ENCODE assay signal across 32 cellular contexts in genomic region chrX:102580891-102581290, GRCh38.
"Had no signal": no experiment of that assay in that cellular context is flagged by ENCODE, and none has a peak within 500 bp of the region (broad histone marks: within the 10 kb centered on the region; RNA-seq: fewer than 3 reads in every experiment).

No MANE protein-coding gene starts in this region.

- H3K27me3 Mint-ChIP-seq: dendritic cell treated with granulocyte-macrophage colony-stimulating factor and Interleukin-4, amounts not matched to agents 40 ng/mL and 50 ng/mL, for 4 days had no signal

- H3K27ac Mint-ChIP-seq: dendritic cell treated with granulocyte-macrophage colony-stimulating factor and Interleukin-4, amounts not matched to agents 40 ng/mL and 50 ng/mL, for 4 days; endodermal cell; mesothelial cell of epicardium; naive thymus-derived CD4-positive, alpha-beta T cell; nephron progenitor cell had no signal

- H3K36me3 ChIP-seq: colonic mucosa, gastroesophageal sphincter, heart left ventricle, left lung, prostate gland, right atrium auricular region, stomach, tibial artery, upper lobe of left lung had no signal

- H3K9me3 Mint-ChIP-seq: dendritic cell treated with granulocyte-macrophage colony-stimulating factor and Interleukin-4, amounts not matched to agents 40 ng/mL and 50 ng/mL, for 4 days had no signal

- H3K27ac ChIP-seq: colonic mucosa, epithelial cell of prostate, foreskin keratinocyte, gastroesophageal sphincter, heart left ventricle, left lung, prostate gland, right atrium auricular region, stomach, testis, tibial artery, upper lobe of left lung had no signal

- H3K4me3 ChIP-seq: colonic mucosa, gastroesophageal sphincter, heart left ventricle, left lung, prostate gland, right atrium auricular region, smooth muscle cell, stomach, testis, tibial artery, upper lobe of left lung had no signal

- H3K4me3 Mint-ChIP-seq: dendritic cell treated with granulocyte-macrophage colony-stimulating factor and Interleukin-4, amounts not matched to agents 40 ng/mL and 50 ng/mL, for 4 days; endodermal cell; mesothelial cell of epicardium; naive thymus-derived CD4-positive, alpha-beta T cell; nephron progenitor cell had no signal

- H3K4me2 ChIP-seq: smooth muscle cell had no signal

- H3K27me3 ChIP-seq: colonic mucosa, foreskin keratinocyte, gastroesophageal sphincter, left lung, right atrium auricular region, stomach, testis, tibial artery, upper lobe of left lung had no signal

- FAIRE-seq: islet of Langerhans, urothelium cell line had no signal

- ATAC-seq: esophagus mucosa; foreskin keratinocyte; gastroesophageal sphincter; heart left ventricle; left cardiac atrium; left lung; naive thymus-derived CD4-positive, alpha-beta T cell; sciatic nerve had no signal

- H3K4me1 ChIP-seq: colonic mucosa, foreskin keratinocyte, gastroesophageal sphincter, heart left ventricle, left lung, prostate gland, right atrium auricular region, stomach, testis, tibial artery, upper lobe of left lung had no signal

- H3K4me1 Mint-ChIP-seq: endodermal cell; mesothelial cell of epicardium; naive thymus-derived CD4-positive, alpha-beta T cell; nephron progenitor cell had no signal

- H3K9me3 ChIP-seq: colonic mucosa, gastroesophageal sphincter, heart left ventricle, left lung, prostate gland, right atrium auricular region, stomach, testis, tibial artery, upper lobe of left lung had no signal

- DNase-seq: colonic mucosa; effector CD8-positive, alpha-beta T cell; endodermal cell; foreskin keratinocyte; heart left ventricle; hippocampal formation; left cardiac atrium; left lung; mesenchymal stem cell; naive thymus-derived CD4-positive, alpha-beta T cell; nephron progenitor cell; nucleus accumbens; stimulated activated CD4-positive, alpha-beta T cell treated with anti-CD3 and anti-CD28 coated beads, Interleukin-12 subunit alpha, Interleukin-12 subunit beta, amount 100 ng/mL, for 4 hours; stimulated activated CD4-positive, alpha-beta T cell treated with anti-CD3 and anti-CD28 coated beads, Interleukin-1b, Interleukin-23, amount 100 ng/mL, for 48 hours; stimulated activated CD4-positive, alpha-beta T cell treated with anti-CD3 and anti-CD28 coated beads, Interleukin-4, amount 100 ng/mL, for 1 hour; stimulated activated CD8-positive, alpha-beta memory T cell treated with anti-CD3 and anti-CD28 coated beads, Interleukin-4, amount 100 ng/mL, for 48 hours; stimulated activated naive CD4-positive, alpha-beta T cell; stomach; testis; tibial artery; upper lobe of left lung had no signal
